8 cellular contexts compared by ENCODE assay signal in the genomic region with DNA sequence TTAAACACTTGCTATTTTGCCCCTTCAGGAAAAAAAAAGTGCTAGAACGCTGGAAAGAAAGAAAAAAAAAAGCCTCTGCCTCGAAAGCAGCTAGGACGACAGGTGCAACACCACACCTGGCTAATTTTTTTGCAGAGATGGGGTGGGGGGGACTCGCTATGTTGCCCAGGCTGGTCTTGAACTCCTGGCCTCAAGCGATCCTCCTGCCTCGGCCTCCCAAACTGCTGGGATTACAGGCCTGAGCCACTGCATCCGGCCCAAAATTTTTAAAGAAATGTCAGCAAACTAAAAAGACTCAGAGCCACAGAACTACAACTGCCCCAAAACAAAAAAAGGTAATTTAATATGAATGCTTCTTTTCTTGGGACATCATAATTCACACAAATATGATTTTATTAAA. TPM values are rescaled to one million over a fixed set of nuclear protein-coding genes. Genes with fewer than 3 reads are reported as not detected.
DNase-seq lines count a peak whose midpoint lies in the region; ATAC-seq and TF ChIP-seq lines count a peak whose summit lies in the region.

No MANE protein-coding gene starts in this region.

- no peaks in the 10 kb centered on the region for H3K27me3 ChIP-seq in BLaER1 treated with 17β-estradiol and CSF1 and Interleukin-3, amounts not matched to agents 10 nM and 100 nM
- H3K27me3 ChIP-seq in MG63, result no peaks in the 10 kb centered on the region
- H3K27me3 ChIP-seq in mammary epithelial cell (ENCODE audit: insufficient read depth, low read length), result no peaks in the 10 kb centered on the region
- no peaks in the 10 kb centered on the region for H3K27me3 ChIP-seq in naive thymus-derived CD4-positive, alpha-beta T cell (ENCODE audit: control insufficient read depth in 2 of 2, insufficient read depth in 2 of 2, low read length in 2 of 2)

- in situ Hi-C loops in mammary epithelial cell (cut with MboI; ENCODE audit: low sequenced_read_pairs in 2 of 2), result no loop called here

- peaks cover 31 to 70% (median 39%) of the 10 kb centered on the region in 10 experiments for H3K4me1 ChIP-seq in BLaER1 treated with 17β-estradiol and CSF1 and Interleukin-3, amounts not matched to agents 10 nM and 100 nM
- H3K4me1 ChIP-seq in mammary epithelial cell (ENCODE audit: insufficient read depth, low read length), result peaks cover 54% of the 10 kb centered on the region
- H3K4me1 ChIP-seq in naive thymus-derived CD4-positive, alpha-beta T cell (ENCODE audit: control insufficient read depth in 2 of 2, insufficient read depth in 2 of 2, low read length in 2 of 2), result peaks cover 0 to 8% of the 10 kb centered on the region in 2 donors

- H4K20me1 ChIP-seq in BLaER1 treated with 17β-estradiol and CSF1 and Interleukin-3, amounts not matched to agents 10 nM and 100 nM, result peaks cover 0 to 51% (median 21%) of the 10 kb centered on the region in 11 experiments; a peak in 13 of 22 replicates
- no peaks in the 10 kb centered on the region for H4K20me1 ChIP-seq in mammary epithelial cell (ENCODE audit: insufficient read depth, low read length)

- H3K36me3 ChIP-seq in BLaER1 treated with 17β-estradiol and CSF1 and Interleukin-3, amounts not matched to agents 10 nM and 100 nM, result peaks cover 0 to 15% (median 4%) of the 10 kb centered on the region in 11 experiments; a peak in 7 of 22 replicates
- H3K36me3 ChIP-seq in MG63 (peaks cover 3% of the 10 kb centered on the region), mammary epithelial cell (ENCODE audit: insufficient read depth, low read length) (no peaks in the 10 kb centered on the region)
- H3K36me3 ChIP-seq in naive thymus-derived CD4-positive, alpha-beta T cell (ENCODE audit: control insufficient read depth in 2 of 3, insufficient read depth in 3 of 3, low read length in 3 of 3), result no peaks in the 10 kb centered on the region

- DNase-seq in MG63 (no peak), mammary epithelial cell (no peak), HK-2 (ENCODE audit: unreplicated experiment) (no peak), NCI-H526 (lab: John Stamatoyannopoulos, UW) (no peak)
- DNase-seq in naive thymus-derived CD4-positive, alpha-beta T cell, result no peak

- H3K27ac ChIP-seq in BLaER1 treated with 17β-estradiol and CSF1 and Interleukin-3, amounts not matched to agents 10 nM and 100 nM, result no peak overlapping the region
- no peak overlapping the region for H3K27ac ChIP-seq in mammary epithelial cell (ENCODE audit: insufficient read depth, low read depth, low read length)
- H3K27ac ChIP-seq in naive thymus-derived CD4-positive, alpha-beta T cell (ENCODE audit: low read depth, low read length), result no peak overlapping the region

- H3K4me3 ChIP-seq in BLaER1 treated with 17β-estradiol and CSF1 and Interleukin-3, amounts not matched to agents 10 nM and 100 nM, result peak overlapping the region; percentile 74 to 99 (median 90)
- peak overlapping the region; percentile 65 for H3K4me3 ChIP-seq in MG63
- H3K4me3 ChIP-seq in mammary epithelial cell (replicated peaks in 1 of 3; ENCODE audit: insufficient read depth in 1 of 3, low read depth in 2 of 3, low read length in 3 of 3), result peak overlapping the region in 2 of 3 experiments; percentile 55 to 83
- no peak overlapping the region for H3K4me3 ChIP-seq in naive thymus-derived CD4-positive, alpha-beta T cell (ENCODE audit: low read length)

- BruUV-seq in mammary epithelial cell (replicated peaks; lab: Mats Ljungman, UMichigan), result no TSS peak

- peak overlapping the region; percentile 76 to 92 (median 86) for H3K4me2 ChIP-seq in BLaER1 treated with 17β-estradiol and CSF1 and Interleukin-3, amounts not matched to agents 10 nM and 100 nM
- peak overlapping the region; percentile 85 for H3K4me2 ChIP-seq in mammary epithelial cell (ENCODE audit: insufficient read depth, low read depth, low read length)

- H3K9me3 Mint-ChIP-seq in naive thymus-derived CD4-positive, alpha-beta T cell, result no peaks in the 10 kb centered on the region

- intact Hi-C loops in mammary epithelial cell (cut with micrococcal nuclease), result loop anchor here (5.0 kb wide), 2 partner anchors 60 to 155 kb away; no protein-coding TSS in a partner anchor
- intact Hi-C loops in naive thymus-derived CD4-positive, alpha-beta T cell (cut with micrococcal nuclease), result loop anchor here (1.0 to 10.0 kb wide), 4 partner anchors 44 to 1612 kb away; partner anchors contain the start of gene ATG4C (in 2 of the 2)

- peaks cover 0 to 6% (median 0%) of the 10 kb centered on the region in 5 donors for H3K27me3 Mint-ChIP-seq in naive thymus-derived CD4-positive, alpha-beta T cell

- POLR2A ChIA-PET in naive thymus-derived CD4-positive, alpha-beta T cell (lab: Charles Lee), result interaction anchor here (0.6 kb wide), 1 partner anchor 1387 kb away, joined by 3 read pairs; no protein-coding TSS in a partner anchor

- TF ChIP-seq CTCF in mammary epithelial cell (conservative IDR thresholded peaks at IDR 0.05 in 1 of 2, IDR thresholded peaks at IDR 0.05 in 1 of 2; ENCODE audit: extremely low read depth in 1 of 2, insufficient read depth in 1 of 2, low read depth in 1 of 2, low read length in 2 of 2), result no peak

- peaks cover 0 to 2% (median 0%) of the 10 kb centered on the region in 11 experiments; a peak in 3 of 22 replicates for H3K9me3 ChIP-seq in BLaER1 treated with 17β-estradiol and CSF1 and Interleukin-3, amounts not matched to agents 10 nM and 100 nM (replicated peaks in 1 of 11)
- H3K9me3 ChIP-seq in MG63 (no peaks in the 10 kb centered on the region), mammary epithelial cell (replicated peaks; ENCODE audit: insufficient read depth, low read length) (no peaks in the 10 kb centered on the region)
- no peaks in the 10 kb centered on the region for H3K9me3 ChIP-seq in naive thymus-derived CD4-positive, alpha-beta T cell (ENCODE audit: control insufficient read depth in 2 of 3, low read length in 3 of 3)

- H3K9ac ChIP-seq in BLaER1 treated with 17β-estradiol and CSF1 and Interleukin-3, amounts not matched to agents 10 nM and 100 nM, result peak overlapping the region; percentile 91 to 96 (median 94); a peak in 19 of 22 replicates
- H3K9ac ChIP-seq in mammary epithelial cell (ENCODE audit: insufficient read depth, low read length), result no peak overlapping the region

- ATAC-seq in naive thymus-derived CD4-positive, alpha-beta T cell, result no peak
- ATAC-seq in GM21529 (IDR thresholded peaks at IDR 0.05; ENCODE audit: unreplicated experiment) (no peak), HG03565 (IDR thresholded peaks at IDR 0.05; ENCODE audit: unreplicated experiment) (no peak)

- H3K36me3 Mint-ChIP-seq in naive thymus-derived CD4-positive, alpha-beta T cell, result peaks cover 0 to 4% (median 0%) of the 10 kb centered on the region in 5 donors

- dilution Hi-C loops in mammary epithelial cell (cut with HindIII; ENCODE audit: low sequenced_read_pairs), result no loop called here

- peak overlapping the region in 9 of 10 donors; percentile 87 to 99 (median 97) for H3K4me3 Mint-ChIP-seq in naive thymus-derived CD4-positive, alpha-beta T cell

- CTCF ChIA-PET in mammary epithelial cell (lab: Charles Lee; ENCODE audit: low non-redundant PET), result no interaction called here
- CTCF ChIA-PET in naive thymus-derived CD4-positive, alpha-beta T cell (lab: Charles Lee), result interaction anchor here (0.7 kb wide), 1 partner anchor 11 kb away, joined by 3 read pairs; no protein-coding TSS in a partner anchor

- WGBS in mammary epithelial cell (ENCODE audit: low coverage, missing lambda C conversion rate), result 73% methylated on average over 6 of the region's 7 CpGs

- H3K27ac Mint-ChIP-seq in naive thymus-derived CD4-positive, alpha-beta T cell, result peak overlapping the region in 7 of 9 donors; percentile 83 to 98 (median 95)

- H2AFZ ChIP-seq in mammary epithelial cell (ENCODE audit: low read depth, low read length), result no peak overlapping the region

- peaks cover 58% of the 10 kb centered on the region for H3K79me2 ChIP-seq in mammary epithelial cell (ENCODE audit: insufficient read depth, low read length)

- H3K4me1 Mint-ChIP-seq in naive thymus-derived CD4-positive, alpha-beta T cell, result peaks cover 8 to 32% (median 16%) of the 10 kb centered on the region in 7 donors

RNA-seq across cellular contexts. Expression of gene DOCK7, which starts 1.4 kb away (rescaled TPM):
- total RNA-seq in MG63 (2014; rRNA removed; shearing (Covaris generic); ENCODE audit: low replicate concordance), result 21.9 and 29.2 TPM in 2 replicates
- total RNA-seq in mammary epithelial cell, result 10 to 100 TPM; 76.2 to 83.9 TPM
- polyA plus RNA-seq in mammary epithelial cell, result 25.9 TPM
- polyA minus RNA-seq in mammary epithelial cell, result 114 TPM
- 10 to 100 TPM in 3 of 5 experiments, 1 to 10 TPM in 2; 5.1 to 15.0 (median 12.4) TPM for total RNA-seq in naive thymus-derived CD4-positive, alpha-beta T cell
- 1 to 10 TPM; 1.6 to 6.0 TPM for polyA plus RNA-seq in naive thymus-derived CD4-positive, alpha-beta T cell
